ENCODE assay signal across 18 cellular contexts in the genomic region with DNA sequence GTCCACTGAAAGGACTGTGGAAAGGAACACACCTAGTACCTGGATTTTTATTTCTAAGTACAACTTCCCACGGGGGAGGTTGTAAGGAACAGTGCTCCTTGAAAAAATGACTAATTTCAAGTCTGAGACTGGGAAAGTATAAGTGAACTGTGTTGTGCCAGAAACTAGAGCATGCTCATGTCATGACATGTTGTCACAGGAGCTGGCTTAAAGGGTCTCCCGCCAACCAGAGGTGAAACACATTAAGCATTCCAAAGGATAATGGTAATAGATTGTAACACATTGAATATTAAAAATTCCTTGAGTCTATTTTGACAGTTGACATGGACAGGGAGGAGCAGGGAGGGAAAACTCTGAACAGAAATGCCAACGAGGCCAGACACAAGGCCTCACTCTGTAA. TPM values are rescaled to one million over a fixed set of nuclear protein-coding genes. Genes with fewer than 3 reads are reported as not detected.
A peak's percentile ranks its signal among the peaks of the same experiment; 100 is the strongest.
DNase-seq lines count a peak whose midpoint lies in the region; ATAC-seq, FAIRE-seq and TF ChIP-seq lines count a peak whose summit lies in the region.
"Had no signal": no experiment of that assay in that cellular context is flagged by ENCODE, and none has a peak within 500 bp of the region (broad histone marks: within the 10 kb centered on the region; RNA-seq: fewer than 3 reads in every experiment).

No MANE protein-coding gene starts in this region.

- H3K27ac ChIP-seq in keratinocyte (ENCODE audit: control insufficient read depth, insufficient read depth, low read length) (peak overlapping the region; percentile 50), subcutaneous abdominal adipose tissue (ENCODE audit: low read depth, low read length) (peak overlapping the region; percentile 55)
- H3K27ac ChIP-seq: BLaER1 had no signal

- H3K36me3 Mint-ChIP-seq in activated T-cell treated with anti-CD3 and anti-CD28 coated beads, Interleukin-2, amount 50 U/mL, for 72 hours (ENCODE audit: insufficient read depth in 2 of 2) = peaks cover 0 to 9% of the 10 kb centered on the region in 2 donors
- peaks cover 4% of the 10 kb centered on the region for H3K36me3 Mint-ChIP-seq in activated T-cell treated with anti-CD3 and anti-CD28 coated beads, Interleukin-2, amount 50 U/mL, for 4 hours (ENCODE audit: insufficient read depth)
- H3K36me3 Mint-ChIP-seq in activated naive CD8-positive, alpha-beta T cell treated with anti-CD3 and anti-CD28 coated beads for 36 hours = no peaks in the 10 kb centered on the region

- no peak overlapping the region for H3K9ac ChIP-seq in keratinocyte (ENCODE audit: control insufficient read depth, extremely low read depth, insufficient read depth, low read length)
- no peak overlapping the region for H3K9ac ChIP-seq in subcutaneous abdominal adipose tissue (ENCODE audit: low read length in 5 of 5)
- H3K9ac ChIP-seq: BLaER1 had no signal

- no peaks in the 10 kb centered on the region for H3K27me3 ChIP-seq in keratinocyte (ENCODE audit: control insufficient read depth, extremely low read depth, insufficient read depth, low read length)
- no peaks in the 10 kb centered on the region for H3K27me3 ChIP-seq in subcutaneous abdominal adipose tissue (ENCODE audit: control insufficient read depth in 5 of 5, insufficient read depth in 4 of 5, low read length in 5 of 5)
- H3K27me3 ChIP-seq: BLaER1, vagina had no signal

- peaks cover 69% of the 10 kb centered on the region for H3K79me2 ChIP-seq in keratinocyte (ENCODE audit: control insufficient read depth, insufficient read depth, low read length)

- TF ChIP-seq CTCF in keratinocyte (optimal IDR thresholded peaks at IDR 0.05 in 1 of 3, IDR thresholded peaks at IDR 0.05 in 1 of 3, conservative IDR thresholded peaks at IDR 0.05 in 1 of 3; ENCODE audit: extremely low read depth in 1 of 3, insufficient read depth in 2 of 3, low read length in 3 of 3) = no peak

- H3K9me3 Mint-ChIP-seq in activated T-cell treated with anti-CD3 and anti-CD28 coated beads, Interleukin-2, amount 50 U/mL, for 72 hours = no peaks in the 10 kb centered on the region
- H3K9me3 Mint-ChIP-seq in activated T-cell treated with anti-CD3 and anti-CD28 coated beads, Interleukin-2, amount 50 U/mL, for 4 hours = no peaks in the 10 kb centered on the region
- H3K9me3 Mint-ChIP-seq in activated naive CD8-positive, alpha-beta T cell treated with anti-CD3 and anti-CD28 coated beads for 36 hours = no peaks in the 10 kb centered on the region

- peak overlapping the region; percentile 93 for H3K27ac Mint-ChIP-seq in activated T-cell treated with anti-CD3 and anti-CD28 coated beads, Interleukin-2, amount 50 U/mL, for 72 hours
- H3K27ac Mint-ChIP-seq in activated naive CD8-positive, alpha-beta T cell treated with anti-CD3 and anti-CD28 coated beads for 36 hours = peak overlapping the region; percentile 16

- H3K9me3 ChIP-seq in keratinocyte (ENCODE audit: control insufficient read depth, low read depth, low read length) = no peaks in the 10 kb centered on the region
- H3K9me3 ChIP-seq in subcutaneous abdominal adipose tissue (ENCODE audit: control insufficient read depth in 5 of 5, low read length in 5 of 5) = no peaks in the 10 kb centered on the region
- H3K9me3 ChIP-seq: BLaER1, vagina had no signal

- H3K4me3 ChIP-seq in keratinocyte (ENCODE audit: control insufficient read depth in 2 of 3, extremely low read depth in 1 of 3, insufficient read depth in 2 of 3, low read depth in 1 of 3, low read length in 3 of 3) = no peak overlapping the region
- H3K4me3 ChIP-seq in subcutaneous abdominal adipose tissue (ENCODE audit: low read depth in 1 of 5, low read length in 5 of 5) = no peak overlapping the region
- H3K4me3 ChIP-seq: BLaER1, vagina had no signal

- H3K4me1 Mint-ChIP-seq in activated T-cell treated with anti-CD3 and anti-CD28 coated beads, Interleukin-2, amount 50 U/mL, for 72 hours (ENCODE audit: low read depth) = peaks cover 56% of the 10 kb centered on the region
- H3K4me1 Mint-ChIP-seq in activated T-cell treated with anti-CD3 and anti-CD28 coated beads, Interleukin-2, amount 50 U/mL, for 4 hours (ENCODE audit: low read depth) = peaks cover 56% of the 10 kb centered on the region
- peaks cover 40% of the 10 kb centered on the region for H3K4me1 Mint-ChIP-seq in activated naive CD8-positive, alpha-beta T cell treated with anti-CD3 and anti-CD28 coated beads for 36 hours

- H3K4me3 Mint-ChIP-seq in activated T-cell treated with anti-CD3 and anti-CD28 coated beads, Interleukin-2, amount 50 U/mL, for 72 hours = peak overlapping the region in 1 of 2 donors; percentile 43
- H3K4me3 Mint-ChIP-seq in activated T-cell treated with anti-CD3 and anti-CD28 coated beads, Interleukin-2, amount 50 U/mL, for 4 hours = no peak overlapping the region
- no peak overlapping the region for H3K4me3 Mint-ChIP-seq in activated naive CD8-positive, alpha-beta T cell treated with anti-CD3 and anti-CD28 coated beads for 36 hours

- H3K9me1 ChIP-seq in keratinocyte (ENCODE audit: control insufficient read depth, extremely low read depth, insufficient read depth, low read length) = peaks cover 8% of the 10 kb centered on the region

- no peaks in the 10 kb centered on the region for H3K27me3 Mint-ChIP-seq in activated T-cell treated with anti-CD3 and anti-CD28 coated beads, Interleukin-2, amount 50 U/mL, for 72 hours (ENCODE audit: low read depth)
- no peaks in the 10 kb centered on the region for H3K27me3 Mint-ChIP-seq in activated T-cell treated with anti-CD3 and anti-CD28 coated beads, Interleukin-2, amount 50 U/mL, for 4 hours (ENCODE audit: low read depth)
- H3K27me3 Mint-ChIP-seq in activated naive CD8-positive, alpha-beta T cell treated with anti-CD3 and anti-CD28 coated beads for 36 hours = no peaks in the 10 kb centered on the region

- H2AFZ ChIP-seq in keratinocyte (ENCODE audit: control insufficient read depth, low read length) = no peak overlapping the region

- H3K36me3 ChIP-seq in keratinocyte (ENCODE audit: control insufficient read depth in 2 of 2, extremely low read depth in 1 of 2, insufficient read depth in 2 of 2, low read length in 2 of 2) = peaks cover 0 to 3% of the 10 kb centered on the region in 2 experiments
- peaks cover 0 to 22% (median 13%) of the 10 kb centered on the region in 5 donors for H3K36me3 ChIP-seq in subcutaneous abdominal adipose tissue (ENCODE audit: control insufficient read depth in 5 of 5, insufficient read depth in 5 of 5, low read length in 5 of 5)
- H3K36me3 ChIP-seq: vagina had no signal

- dilution Hi-C loops in keratinocyte (cut with MboI; ENCODE audit: extremely low pct_ligation_motif_present, low sequenced_read_pairs) = no loop called here

- no peak for ATAC-seq in activated T-cell treated with anti-CD3 and anti-CD28 coated beads, Interleukin-2, amount 50 U/mL, for 72 hours (replicated peaks in 1 of 2)
- ATAC-seq in activated T-cell treated with anti-CD3 and anti-CD28 coated beads, Interleukin-2, amount 50 U/mL, for 4 hours = no peak
- no peak for ATAC-seq in HG02571 (IDR thresholded peaks at IDR 0.05; ENCODE audit: unreplicated experiment)
- ATAC-seq: activated CD4-positive, CD25-positive, alpha-beta regulatory T cell treated with anti-CD3 and anti-CD28 coated beads, Interleukin-2, amount 50 U/mL, for 24 hours had no signal

- peak; percentile 76 for FAIRE-seq in keratinocyte (lab: Jason Lieb, UNC)

- no peaks in the 10 kb centered on the region for H4K20me1 ChIP-seq in keratinocyte (ENCODE audit: control insufficient read depth, extremely low read depth, insufficient read depth, low read length)

- no peak for DNase-seq in activated T-cell treated with anti-CD3 and anti-CD28 coated beads, Interleukin-2, amount 50 U/mL, for 72 hours
- DNase-seq in activated T-cell treated with anti-CD3 and anti-CD28 coated beads, Interleukin-2, amount 50 U/mL, for 4 hours = no peak
- no peak for DNase-seq in activated naive CD8-positive, alpha-beta T cell treated with anti-CD3 and anti-CD28 coated beads for 36 hours
- no peak for DNase-seq in keratinocyte (ENCODE audit: low read depth, low spot score)
- DNase-seq in NCI-H1092 (lab: John Stamatoyannopoulos, UW) = no peak
- no peak for DNase-seq in UCSD-AML1 (lab: John Stamatoyannopoulos, UW; ENCODE audit: unreplicated experiment)
- DNase-seq: EL; NCI-H187; NCI-H2227 treated with DMSO at 0.1 percent for 48 hours; NCI-H748 treated with DMSO at 0.1 percent for 48 hours; retina; Right ventricle myocardium superior; stimulated activated CD4-positive, alpha-beta T cell treated with anti-CD3 and anti-CD28 coated beads, Interleukin-4, amount 100 ng/mL, for 4 hours had no signal

- H3K4me1 ChIP-seq in keratinocyte (ENCODE audit: control insufficient read depth, extremely low read depth, insufficient read depth, low read length) = peaks cover 61% of the 10 kb centered on the region
- peaks cover 15 to 65% (median 61%) of the 10 kb centered on the region in 5 donors for H3K4me1 ChIP-seq in subcutaneous abdominal adipose tissue (ENCODE audit: control insufficient read depth in 5 of 5, insufficient read depth in 5 of 5, low read length in 5 of 5)

- no peak overlapping the region for H3K4me2 ChIP-seq in keratinocyte (ENCODE audit: control insufficient read depth, extremely low read depth, insufficient read depth, low read depth, low read length)
- H3K4me2 ChIP-seq: BLaER1 had no signal

RNA-seq across cellular contexts. Expression of a gene that starts 6.3 kb away (rescaled TPM):
- 10 to 100 TPM; 34.1 to 65.5 TPM for total RNA-seq in activated T-cell treated with anti-CD3 and anti-CD28 coated beads, Interleukin-2, amount 50 U/mL, for 72 hours
- total RNA-seq in activated T-cell treated with anti-CD3 and anti-CD28 coated beads, Interleukin-2, amount 50 U/mL, for 4 hours = 10 to 100 TPM in 2 of 3 donors, 1 to 10 TPM in 1; 6.1 to 17.0 (median 12.1) TPM
- 1 to 10 TPM; 5.3 to 6.4 TPM for total RNA-seq in activated naive CD8-positive, alpha-beta T cell treated with anti-CD3 and anti-CD28 coated beads for 36 hours
- polyA plus RNA-seq in keratinocyte = 76.9 to 112 TPM (median 84.8 TPM) in 3 replicates
- polyA plus RNA-seq in keratinocyte (2011; ENCODE audit: low read depth) = 27.7 TPM
- 26.3 and 45.0 TPM in 2 replicates for polyA plus RNA-seq in keratinocyte (2011; cell fraction: cytosol; rRNA removed)
- 201 and 208 TPM in 2 replicates for polyA plus RNA-seq in keratinocyte (2011; cell fraction: nucleus; rRNA removed)
- polyA plus RNA-seq in keratinocyte (2012; ENCODE audit: low replicate concordance) = 61.6 and 86.8 TPM in 2 replicates
- 144 to 335 TPM (median 224 TPM) in 3 replicates for polyA minus RNA-seq in keratinocyte
- polyA minus RNA-seq in keratinocyte (2011; cell fraction: cytosol; rRNA and poly(A)+ RNA removed) = 83.3 TPM
- 266 and 461 TPM in 2 replicates for polyA minus RNA-seq in keratinocyte (2011; cell fraction: nucleus; rRNA and poly(A)+ RNA removed)
